Comparison of ENCODE assay signal across 12 cellular contexts in genomic region chr10:133190225-133190624, GRCh38. TPM values are rescaled to one million over a fixed set of nuclear protein-coding genes. Genes with fewer than 3 reads are reported as not detected.
"Had no signal": no experiment of that assay in that cellular context is flagged by ENCODE, and none has a peak within 500 bp of the region (broad histone marks: within the 10 kb centered on the region; RNA-seq: fewer than 3 reads in every experiment).

No MANE protein-coding gene starts in this region.

- H3K4me1 ChIP-seq: HAP-1 had no signal

- FAIRE-seq: H1, H54 had no signal

- ATAC-seq: GM23338, HCT116 had no signal

- H3K27ac ChIP-seq: GM23248 had no signal

- H3K4me3 ChIP-seq: GM23248, GM23338, HAP-1 had no signal

- H3K36me3 ChIP-seq: HAP-1 had no signal

- H2AFZ ChIP-seq: GM23248, GM23338 had no signal

- DNase-seq: GM23248, GOT3, H7, H9, HCEC 1CT, HFFc6 had no signal

- H3K4me2 ChIP-seq: GM23338 had no signal

- H3K9ac ChIP-seq: GM23248 had no signal

RNA-seq across cellular contexts. Expression of gene UTF1, which starts 39.8 kb away (rescaled TPM):
- total RNA-seq: GM23248, H4, HFFc6 had no signal
- polyA plus RNA-seq: GM23248 had no signal

RNA-seq across cellular contexts. Expression of gene VENTX, which starts 47.4 kb away (rescaled TPM):
- total RNA-seq: GM23248, H4, HFFc6 had no signal
- polyA plus RNA-seq: GM23248 had no signal
